In the genomic region with DNA sequence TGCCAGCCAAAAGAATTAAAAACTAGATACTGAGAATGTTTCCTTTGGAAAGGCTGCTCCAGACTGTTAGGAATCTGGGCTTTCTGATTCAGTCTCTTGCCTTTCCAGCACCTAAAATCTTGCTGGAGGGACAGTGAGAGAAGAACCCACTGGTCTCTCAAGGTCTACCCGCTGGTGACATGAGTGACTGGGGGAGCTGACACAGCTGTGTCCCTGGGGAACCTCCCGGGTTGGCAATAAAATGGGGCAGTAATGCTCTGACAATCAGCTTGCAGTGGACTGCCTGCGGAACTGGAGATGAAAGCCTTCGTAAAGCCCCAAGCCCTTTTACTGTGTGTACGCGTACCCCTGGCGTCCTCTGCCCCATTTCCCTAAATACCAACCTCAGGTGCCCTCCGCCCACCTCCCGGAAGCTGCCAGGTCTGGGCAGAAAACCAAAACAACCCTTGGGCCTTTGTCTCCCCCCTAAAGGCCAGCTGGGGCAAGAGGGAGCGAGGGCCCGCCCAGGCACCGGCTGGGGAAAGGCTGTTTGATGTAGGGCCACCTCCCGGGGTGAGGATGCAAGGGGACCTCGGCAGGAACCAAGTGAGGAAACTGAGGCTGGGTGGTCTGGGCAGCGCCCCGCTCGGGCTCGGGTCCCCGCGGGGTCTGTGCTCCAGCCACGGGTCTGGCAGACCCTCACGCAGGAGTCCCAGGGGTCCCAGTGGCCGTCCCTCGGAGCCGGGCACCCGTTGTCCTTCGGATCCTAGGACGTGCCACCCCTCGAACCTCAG, we compare ENCODE assay signal across 8 cellular contexts. TPM values are rescaled to one million over a fixed set of nuclear protein-coding genes. Genes with fewer than 3 reads are reported as not detected.
A peak's percentile ranks its signal among the peaks of the same experiment; 100 is the strongest.
DNase-seq lines count a peak whose midpoint lies in the region; ATAC-seq and TF ChIP-seq lines count a peak whose summit lies in the region.

No MANE protein-coding gene starts in this region.

- peak overlapping the region; percentile 90 for H2AFZ ChIP-seq in parathyroid adenoma

- POLR2A ChIA-PET in activated CD8-positive, alpha-beta T cell treated with anti-CD3 and anti-CD28 coated beads, Interleukin-2, amount 10 ng/mL, durations not matched to agents 7 days and 5 days (lab: Charles Lee), result interaction anchor here (1.0 to 2.2 kb wide), 4 partner anchors 11 to 67 kb away, joined by 4 to 7 read pairs (median 6); no protein-coding TSS in a partner anchor

- ATAC-seq in HG03139 (IDR thresholded peaks at IDR 0.05; ENCODE audit: unreplicated experiment) (peak; percentile 2), HG02759 (IDR thresholded peaks at IDR 0.05; ENCODE audit: unreplicated experiment) (no peak), HG02678 (IDR thresholded peaks at IDR 0.05; ENCODE audit: unreplicated experiment) (no peak)
- ATAC-seq in activated CD8-positive, alpha-beta T cell treated with anti-CD3 and anti-CD28 coated beads, Interleukin-2, amount 10 ng/mL, durations not matched to agents 7 days and 5 days, result peak; percentile 20

- 0 to 4% methylated on average over 8 to 20 of the region's 29 CpGs for WGBS in esophagus squamous epithelium, 2 donors

- H3K4me2 ChIP-seq in parathyroid adenoma (ENCODE audit: low read length), result peak overlapping the region; percentile 85

- peak overlapping the region; percentile 81 to 98 (median 89) for H3K4me3 ChIP-seq in esophagus squamous epithelium
- peak overlapping the region; percentile 70 for H3K4me3 ChIP-seq in parathyroid adenoma (ENCODE audit: low read depth, low read length)

- no peak overlapping the region for H3K9ac ChIP-seq in parathyroid adenoma

- CTCF ChIA-PET in activated CD8-positive, alpha-beta T cell treated with anti-CD3 and anti-CD28 coated beads, Interleukin-2, amount 10 ng/mL, durations not matched to agents 7 days and 5 days (lab: Charles Lee), result interaction anchor here (0.6 to 1.7 kb wide), 6 partner anchors 9 to 352 kb away, joined by 3 to 5 read pairs (median 3); no protein-coding TSS in a partner anchor

- peak overlapping the region; percentile 87 for H3K4me3 Mint-ChIP-seq in activated CD8-positive, alpha-beta T cell treated with anti-CD3 and anti-CD28 coated beads, Interleukin-2, amount 10 ng/mL, durations not matched to agents 7 days and 5 days

- H3K27me3 Mint-ChIP-seq in activated CD8-positive, alpha-beta T cell treated with anti-CD3 and anti-CD28 coated beads, Interleukin-2, amount 10 ng/mL, durations not matched to agents 7 days and 5 days (ENCODE audit: low read depth), result no peaks in the 10 kb centered on the region

- peaks cover 7% of the 10 kb centered on the region for H3K79me2 ChIP-seq in parathyroid adenoma

- H3K4me1 Mint-ChIP-seq in activated CD8-positive, alpha-beta T cell treated with anti-CD3 and anti-CD28 coated beads, Interleukin-2, amount 10 ng/mL, durations not matched to agents 7 days and 5 days (ENCODE audit: low read depth), result peaks cover 46% of the 10 kb centered on the region

- H3K27ac ChIP-seq in C4-2B (peak overlapping the region; percentile 87), esophagus squamous epithelium (peak overlapping the region; percentile 88 to 91 (median 89)), parathyroid adenoma (peak overlapping the region; percentile 73)

- no peak for TF ChIP-seq CTCF in C4-2B (conservative IDR thresholded peaks at IDR 0.05)
- no peak for TF ChIP-seq CTCF in esophagus squamous epithelium (IDR thresholded peaks at IDR 0.05)
- no peak for TF ChIP-seq CTCF in parathyroid adenoma (IDR thresholded peaks at IDR 0.05)

- H3K9me3 ChIP-seq in esophagus squamous epithelium, result no peaks in the 10 kb centered on the region
- no peaks in the 10 kb centered on the region for H3K9me3 ChIP-seq in parathyroid adenoma (ENCODE audit: control insufficient read depth, low read length)

- intact Hi-C loops in esophagus squamous epithelium (cut with DNase I), result no loop called here

- H3K4me1 ChIP-seq in esophagus squamous epithelium (peaks cover 16 to 57% (median 22%) of the 10 kb centered on the region in 3 donors), parathyroid adenoma (no peaks in the 10 kb centered on the region)

- H3K36me3 ChIP-seq in esophagus squamous epithelium, result peaks cover 0 to 20% (median 7%) of the 10 kb centered on the region in 3 donors
- no peaks in the 10 kb centered on the region for H3K36me3 ChIP-seq in parathyroid adenoma (ENCODE audit: control insufficient read depth, insufficient read depth, low read length)

- H3K27ac Mint-ChIP-seq in activated CD8-positive, alpha-beta T cell treated with anti-CD3 and anti-CD28 coated beads, Interleukin-2, amount 10 ng/mL, durations not matched to agents 7 days and 5 days, result peak overlapping the region; percentile 90

- no peaks in the 10 kb centered on the region for H3K9me3 Mint-ChIP-seq in activated CD8-positive, alpha-beta T cell treated with anti-CD3 and anti-CD28 coated beads, Interleukin-2, amount 10 ng/mL, durations not matched to agents 7 days and 5 days (ENCODE audit: insufficient read depth)

- H3K36me3 Mint-ChIP-seq in activated CD8-positive, alpha-beta T cell treated with anti-CD3 and anti-CD28 coated beads, Interleukin-2, amount 10 ng/mL, durations not matched to agents 7 days and 5 days (ENCODE audit: low read depth), result peaks cover 23% of the 10 kb centered on the region

- H3K27me3 ChIP-seq in esophagus squamous epithelium (no peaks in the 10 kb centered on the region), parathyroid adenoma (ENCODE audit: control insufficient read depth, insufficient read depth, low read length) (no peaks in the 10 kb centered on the region)

- TF ChIP-seq POLR2A in esophagus squamous epithelium (IDR thresholded peaks at IDR 0.05), result no peak

- peak; percentile 37 for DNase-seq in activated CD8-positive, alpha-beta T cell treated with anti-CD3 and anti-CD28 coated beads, Interleukin-2, amount 10 ng/mL, durations not matched to agents 7 days and 5 days
- DNase-seq in esophagus squamous epithelium (lab: John Stamatoyannopoulos, UW) (no peak), NCI-H128 (lab: John Stamatoyannopoulos, UW; ENCODE audit: unreplicated experiment) (no peak)

RNA-seq across cellular contexts. Expression of gene CARS1, which starts 0.7 kb away (rescaled TPM):
- 10 to 100 TPM; 74.6 to 81.5 TPM for total RNA-seq in activated CD8-positive, alpha-beta T cell treated with anti-CD3 and anti-CD28 coated beads, Interleukin-2, amount 10 ng/mL, durations not matched to agents 7 days and 5 days
- total RNA-seq in esophagus squamous epithelium, result 10 to 100 TPM; 22.7 to 35.7 (median 28.4) TPM

Comparison
In these comparisons a context has a peak if more than half of its experiments do, and no peak if none do; other contexts are left out.
1. ATAC-seq: peak in HG03139 (single experiment) and activated CD8-positive, alpha-beta T cell treated with anti-CD3 and anti-CD28 coated beads, Interleukin-2, amount 10 ng/mL, durations not matched to agents 7 days and 5 days (single experiment); none in HG02759 (single experiment) and HG02678 (single experiment).
2. Peak in every context shown above with its lines, with median percentiles within 50 percentile points of each other: H3K27ac ChIP-seq.